Comparison of ENCODE assay signal across 16 cellular contexts in the genomic region with DNA sequence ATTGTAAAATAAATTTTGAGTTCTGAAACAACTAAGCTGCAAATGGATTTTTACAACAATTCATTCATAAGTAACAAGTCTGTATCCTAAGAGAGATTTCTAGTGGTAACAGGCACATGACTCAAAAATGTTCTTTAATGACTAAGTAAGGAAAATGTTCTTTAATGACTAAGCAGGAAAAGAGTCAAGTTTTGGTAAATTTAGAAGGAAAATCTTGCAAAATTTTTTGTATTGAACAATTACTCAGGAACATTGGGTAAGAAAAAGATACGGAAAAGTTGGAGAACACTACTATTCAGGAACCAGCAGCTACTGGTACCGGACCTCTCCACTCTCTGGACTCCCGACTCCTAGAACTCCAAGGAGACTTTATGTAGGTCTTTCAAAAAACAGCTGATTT. TPM values are rescaled to one million over a fixed set of nuclear protein-coding genes. Genes with fewer than 3 reads are reported as not detected.
DNase-seq lines count a peak whose midpoint lies in the region; ATAC-seq lines count a peak whose summit lies in the region.
"Had no signal": no experiment of that assay in that cellular context is flagged by ENCODE, and none has a peak within 500 bp of the region (broad histone marks: within the 10 kb centered on the region; RNA-seq: fewer than 3 reads in every experiment).

No MANE protein-coding gene starts in this region.

- ATAC-seq in GM18907 (IDR thresholded peaks at IDR 0.05; ENCODE audit: unreplicated experiment) = no peak
- ATAC-seq: CD8-positive, alpha-beta T cell; HepG2 had no signal

- peak; percentile 13 for DNase-seq in AG08396 (ENCODE audit: low spot score)
- peak; percentile 95 for DNase-seq in LHCN-M2 (ENCODE audit: low read depth)
- peak; percentile 55 for DNase-seq in dermis blood vessel endothelial cell
- DNase-seq in myocyte (ENCODE audit: low read depth) = peak; percentile 53
- no peak for DNase-seq in stimulated activated CD4-positive, alpha-beta T cell treated with anti-CD3 and anti-CD28 coated beads, Interleukin-2, amount 100 ng/mL, for 48 hours
- no peak for DNase-seq in activated effector memory CD4-positive, alpha-beta T cell treated with Interleukin-2 at 50 U/mL for 16 hours
- no peak for DNase-seq in GM19238 (ENCODE audit: insufficient read length, low spot score)
- DNase-seq: CD8-positive, alpha-beta T cell; H9; hippocampal formation; NCI-H2029 treated with DMSO at 0.1 percent for 48 hours; OCI-M1; retina; thyroid gland had no signal

RNA-seq across cellular contexts. Expression of gene HYCC1, which starts 33.5 kb away (rescaled TPM):
- total RNA-seq in LHCN-M2 (2014; rRNA removed) (209 and 221 TPM in 2 replicates), dermis blood vessel endothelial cell (44.4 and 53.9 TPM in 2 replicates), myocyte (126 and 154 TPM in 2 replicates)
- polyA plus RNA-seq in LHCN-M2 (2012) = 28.1 TPM
- 35.7 TPM for polyA plus RNA-seq in myocyte (2012)

Comparison
In these comparisons a context has a peak if more than half of its experiments do, and no peak if none do; other contexts are left out.
1. DNase-seq: peak in AG08396 (single experiment), LHCN-M2 (single experiment), dermis blood vessel endothelial cell (single experiment) and myocyte (single experiment); none in stimulated activated CD4-positive, alpha-beta T cell treated with anti-CD3 and anti-CD28 coated beads, Interleukin-2, amount 100 ng/mL, for 48 hours (0 of 2), activated effector memory CD4-positive, alpha-beta T cell treated with Interleukin-2 at 50 U/mL for 16 hours (single experiment) and GM19238 (single experiment).